Comparison of ENCODE assay signal across 11 cellular contexts in genomic region chr4:185716008-185716976, GRCh38.
A peak's percentile ranks its signal among the peaks of the same experiment; 100 is the strongest.
DNase-seq lines count a peak whose midpoint lies in the region; ATAC-seq and FAIRE-seq lines count a peak whose summit lies in the region.
"Had no signal": no experiment of that assay in that cellular context is flagged by ENCODE, and none has a peak within 500 bp of the region (broad histone marks: within the 10 kb centered on the region; RNA-seq: fewer than 3 reads in every experiment).

No MANE protein-coding gene starts in this region.

- no peaks in the 10 kb centered on the region for H3K9me3 ChIP-seq in small intestine (ENCODE audit: control insufficient read depth, low read depth)

- H3K4me1 ChIP-seq in small intestine (ENCODE audit: control insufficient read depth in 2 of 2, insufficient read depth in 1 of 2, low read depth in 1 of 2, low read length in 1 of 2) = no peaks in the 10 kb centered on the region

- H3K27me3 ChIP-seq in small intestine (ENCODE audit: control insufficient read depth in 2 of 2, insufficient read depth in 2 of 2, low read length in 2 of 2) = no peaks in the 10 kb centered on the region

- 78 to 80% (median 78%) methylated on average over 18 of the region's 18 CpGs for WGBS in small intestine, 3 donors

- no peak overlapping the region for H3K4me3 ChIP-seq in small intestine (ENCODE audit: low read depth in 1 of 2, low read length in 2 of 2)
- H3K4me3 ChIP-seq: GM12878 had no signal

- peak overlapping the region in 1 of 2 donors; percentile 18 for H3K27ac ChIP-seq in small intestine (ENCODE audit: low read depth in 1 of 2, low read length in 1 of 2)

- ATAC-seq in left cardiac atrium = peak; percentile 47 to 53
- ATAC-seq: GM12878 had no signal

- FAIRE-seq in small intestine (lab: Jason Lieb, UNC) = no peak
- FAIRE-seq: GM12878 had no signal

- H3K36me3 ChIP-seq in small intestine (ENCODE audit: control insufficient read depth in 2 of 2, insufficient read depth in 2 of 2, low read length in 2 of 2) = no peaks in the 10 kb centered on the region

- intact Hi-C loops in left cardiac atrium (cut with DNase I) = no loop called here

- DNase-seq in NCI-H1092 treated with DMSO at 0.1 percent for 48 hours (lab: John Stamatoyannopoulos, UW) (peak; percentile 97), NCI-H524 (lab: John Stamatoyannopoulos, UW) (peak; percentile 31 to 71), left cardiac atrium (no peak), retina (peak; percentile 68), HT-29 (ENCODE audit: low spot score) (no peak), small intestine (no peak), iPS-NIHi11 (ENCODE audit: low spot score) (no peak)
- DNase-seq in activated CD4-positive, alpha-beta T cell treated with anti-CD3 and anti-CD28 coated beads, Interleukin-2, amount 50 U/mL, for 1 hour = no peak
- DNase-seq: CD4-positive, CD25-positive, alpha-beta regulatory T cell; HCEC 1CT had no signal

Comparison
In these comparisons a context has a peak if more than half of its experiments do, and no peak if none do; other contexts are left out.
1. DNase-seq: peak in NCI-H1092 treated with DMSO at 0.1 percent for 48 hours (single experiment), NCI-H524 (2 of 2) and retina (single experiment); none in left cardiac atrium (single experiment), HT-29 (single experiment), small intestine (single experiment), iPS-NIHi11 (single experiment) and activated CD4-positive, alpha-beta T cell treated with anti-CD3 and anti-CD28 coated beads, Interleukin-2, amount 50 U/mL, for 1 hour (single experiment).